ENCODE assay signal across 1 cellular context in the genomic region with DNA sequence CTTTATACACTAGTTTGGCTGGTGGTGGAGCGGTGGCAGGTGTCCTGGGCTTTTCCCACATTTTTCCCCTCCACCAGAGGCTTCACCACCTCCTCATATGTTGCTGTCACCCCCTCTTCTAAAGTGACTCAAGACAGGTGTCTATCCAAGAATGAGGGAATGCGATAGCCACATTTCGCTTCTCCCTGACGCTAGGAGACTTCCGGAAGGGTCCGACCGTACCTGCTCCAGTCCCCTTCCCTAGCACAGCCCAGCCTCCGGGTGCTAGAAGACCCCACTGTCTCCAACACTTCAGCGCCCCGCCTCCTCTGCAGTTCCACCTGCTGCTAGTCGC.
TF ChIP-seq lines count a peak whose summit lies in the region.

No MANE protein-coding gene starts in this region.

TF ChIP-seq in HepG2, 621 proteins besides CTCF, POLR2A, EP300 and RAD21 (continues in another document):
- TF ChIP-seq ZNF776 (CRISPR knock-in tag; IDR thresholded peaks at IDR 0.05) = no peak
- TF ChIP-seq ATF3 (CRISPR knock-in tag; IDR thresholded peaks at IDR 0.05) = no peak
- TF ChIP-seq ZNF609 (CRISPR knock-in tag; IDR thresholded peaks at IDR 0.05; ENCODE audit: borderline replicate concordance) = no peak
- no peak for TF ChIP-seq MYC (CRISPR knock-in tag; IDR thresholded peaks at IDR 0.05; ENCODE audit: borderline replicate concordance)
- TF ChIP-seq ZNF460 (CRISPR knock-in tag; IDR thresholded peaks at IDR 0.05; ENCODE audit: borderline replicate concordance) = no peak
- TF ChIP-seq, protein P1, sequence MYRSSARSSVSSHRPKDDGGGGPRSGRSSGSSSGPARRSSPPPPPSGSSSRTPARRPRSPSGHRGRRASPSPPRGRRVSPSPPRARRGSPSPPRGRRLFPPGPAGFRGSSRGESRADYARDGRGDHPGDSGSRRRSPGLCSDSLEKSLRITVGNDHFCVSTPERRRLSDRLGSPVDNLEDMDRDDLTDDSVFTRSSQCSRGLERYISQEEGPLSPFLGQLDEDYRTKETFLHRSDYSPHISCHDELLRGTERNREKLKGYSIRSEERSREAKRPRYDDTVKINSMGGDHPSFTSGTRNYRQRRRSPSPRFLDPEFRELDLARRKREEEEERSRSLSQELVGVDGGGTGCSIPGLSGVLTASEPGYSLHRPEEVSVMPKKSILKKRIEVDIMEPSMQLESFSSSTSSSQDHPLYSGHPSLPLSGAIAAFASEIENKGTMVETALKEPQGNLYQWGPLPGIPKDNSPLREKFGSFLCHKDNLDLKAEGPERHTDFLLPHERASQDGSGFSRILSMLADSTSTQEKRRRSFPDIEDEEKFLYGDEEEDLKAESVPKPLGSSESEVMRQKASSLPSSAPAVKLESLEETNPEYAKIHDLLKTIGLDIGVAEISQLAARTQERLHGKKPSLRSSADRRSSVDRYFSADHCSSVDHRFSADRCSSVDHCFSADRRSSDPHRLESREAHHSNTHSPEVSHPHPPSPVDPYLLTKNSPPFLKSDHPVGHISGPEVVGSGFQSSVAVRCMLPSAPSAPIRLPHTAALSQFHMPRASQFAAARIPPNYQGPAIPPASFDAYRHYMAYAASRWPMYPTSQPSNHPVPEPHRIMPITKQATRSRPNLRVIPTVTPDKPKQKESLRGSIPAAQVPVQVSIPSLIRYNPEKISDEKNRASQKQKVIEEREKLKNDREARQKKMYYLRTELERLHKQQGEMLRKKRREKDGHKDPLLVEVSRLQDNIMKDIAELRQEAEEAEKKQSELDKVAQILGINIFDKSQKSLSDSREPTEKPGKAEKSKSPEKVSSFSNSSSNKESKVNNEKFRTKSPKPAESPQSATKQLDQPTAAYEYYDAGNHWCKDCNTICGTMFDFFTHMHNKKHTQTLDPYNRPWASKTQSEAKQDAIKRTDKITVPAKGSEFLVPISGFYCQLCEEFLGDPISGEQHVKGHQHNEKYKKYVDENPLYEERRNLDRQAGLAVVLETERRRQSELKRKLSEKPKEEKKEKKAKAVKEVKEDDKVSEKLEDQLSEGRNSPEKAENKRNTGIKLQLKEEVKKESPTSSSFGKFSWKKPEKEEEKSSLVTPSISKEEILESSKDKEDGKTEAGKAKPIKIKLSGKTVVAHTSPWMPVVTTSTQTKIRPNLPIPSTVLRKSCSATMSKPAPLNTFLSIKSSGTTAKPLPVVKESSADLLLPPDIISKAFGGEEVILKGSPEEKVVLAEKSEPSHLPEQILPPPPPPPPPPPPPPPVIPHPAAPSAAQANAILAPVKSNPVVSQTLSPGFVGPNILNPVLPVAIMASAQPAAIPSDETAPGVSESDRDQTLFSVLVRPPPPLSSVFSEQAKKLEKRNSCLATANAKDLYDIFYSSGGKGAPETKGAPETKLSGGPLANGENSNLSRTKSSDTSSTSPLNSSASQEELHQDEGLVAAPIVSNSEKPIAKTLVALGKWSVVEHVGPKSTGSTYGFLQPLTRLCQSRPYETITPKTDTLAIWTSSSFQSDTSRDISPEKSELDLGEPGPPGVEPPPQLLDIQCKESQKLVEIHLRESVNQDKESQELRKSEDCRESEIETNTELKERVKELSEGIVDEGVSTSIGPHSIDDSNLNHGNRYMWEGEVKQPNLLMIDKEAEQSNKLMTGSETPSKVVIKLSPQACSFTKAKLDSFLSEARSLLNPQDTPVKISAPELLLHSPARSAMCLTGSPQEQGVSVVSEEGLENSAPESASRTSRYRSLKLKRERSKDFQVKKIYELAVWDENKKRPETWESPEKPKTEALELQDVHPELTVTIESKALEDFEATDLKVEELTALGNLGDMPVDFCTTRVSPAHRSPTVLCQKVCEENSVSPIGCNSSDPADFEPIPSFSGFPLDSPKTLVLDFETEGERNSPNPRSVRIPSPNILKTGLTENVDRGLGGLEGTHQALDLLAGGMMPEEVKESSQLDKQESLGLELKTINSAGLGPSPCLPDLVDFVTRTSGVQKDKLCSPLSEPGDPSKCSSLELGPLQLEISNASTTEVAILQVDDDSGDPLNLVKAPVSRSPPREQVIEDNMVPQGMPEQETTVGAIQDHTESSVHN (CRISPR knock-in tag; IDR thresholded peaks at IDR 0.05) = no peak
- TF ChIP-seq NFYB (CRISPR knock-in tag; IDR thresholded peaks at IDR 0.05) = no peak
- TF ChIP-seq ZC3H4 (CRISPR knock-in tag; IDR thresholded peaks at IDR 0.05; ENCODE audit: borderline replicate concordance) = no peak
- no peak for TF ChIP-seq ZNF33A (CRISPR knock-in tag; IDR thresholded peaks at IDR 0.05; ENCODE audit: borderline replicate concordance)
- TF ChIP-seq ZNF383 (CRISPR knock-in tag; IDR thresholded peaks at IDR 0.05; ENCODE audit: borderline replicate concordance) = no peak
- TF ChIP-seq SOX6 (IDR thresholded peaks at IDR 0.05) = no peak
- TF ChIP-seq SOX6 (CRISPR knock-in tag; IDR thresholded peaks at IDR 0.05) = no peak; the same call in 1 of the 2 replicates
- no peak for TF ChIP-seq ZMAT3 (CRISPR knock-in tag; conservative IDR thresholded peaks at IDR 0.05)
- TF ChIP-seq, protein P2, sequence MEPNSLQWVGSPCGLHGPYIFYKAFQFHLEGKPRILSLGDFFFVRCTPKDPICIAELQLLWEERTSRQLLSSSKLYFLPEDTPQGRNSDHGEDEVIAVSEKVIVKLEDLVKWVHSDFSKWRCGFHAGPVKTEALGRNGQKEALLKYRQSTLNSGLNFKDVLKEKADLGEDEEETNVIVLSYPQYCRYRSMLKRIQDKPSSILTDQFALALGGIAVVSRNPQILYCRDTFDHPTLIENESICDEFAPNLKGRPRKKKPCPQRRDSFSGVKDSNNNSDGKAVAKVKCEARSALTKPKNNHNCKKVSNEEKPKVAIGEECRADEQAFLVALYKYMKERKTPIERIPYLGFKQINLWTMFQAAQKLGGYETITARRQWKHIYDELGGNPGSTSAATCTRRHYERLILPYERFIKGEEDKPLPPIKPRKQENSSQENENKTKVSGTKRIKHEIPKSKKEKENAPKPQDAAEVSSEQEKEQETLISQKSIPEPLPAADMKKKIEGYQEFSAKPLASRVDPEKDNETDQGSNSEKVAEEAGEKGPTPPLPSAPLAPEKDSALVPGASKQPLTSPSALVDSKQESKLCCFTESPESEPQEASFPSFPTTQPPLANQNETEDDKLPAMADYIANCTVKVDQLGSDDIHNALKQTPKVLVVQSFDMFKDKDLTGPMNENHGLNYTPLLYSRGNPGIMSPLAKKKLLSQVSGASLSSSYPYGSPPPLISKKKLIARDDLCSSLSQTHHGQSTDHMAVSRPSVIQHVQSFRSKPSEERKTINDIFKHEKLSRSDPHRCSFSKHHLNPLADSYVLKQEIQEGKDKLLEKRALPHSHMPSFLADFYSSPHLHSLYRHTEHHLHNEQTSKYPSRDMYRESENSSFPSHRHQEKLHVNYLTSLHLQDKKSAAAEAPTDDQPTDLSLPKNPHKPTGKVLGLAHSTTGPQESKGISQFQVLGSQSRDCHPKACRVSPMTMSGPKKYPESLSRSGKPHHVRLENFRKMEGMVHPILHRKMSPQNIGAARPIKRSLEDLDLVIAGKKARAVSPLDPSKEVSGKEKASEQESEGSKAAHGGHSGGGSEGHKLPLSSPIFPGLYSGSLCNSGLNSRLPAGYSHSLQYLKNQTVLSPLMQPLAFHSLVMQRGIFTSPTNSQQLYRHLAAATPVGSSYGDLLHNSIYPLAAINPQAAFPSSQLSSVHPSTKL (CRISPR knock-in tag; IDR thresholded peaks at IDR 0.05) = no peak
- TF ChIP-seq ZNF292 (CRISPR knock-in tag; IDR thresholded peaks at IDR 0.05; ENCODE audit: borderline replicate concordance, low read depth) = no peak
- TF ChIP-seq, protein P3, sequence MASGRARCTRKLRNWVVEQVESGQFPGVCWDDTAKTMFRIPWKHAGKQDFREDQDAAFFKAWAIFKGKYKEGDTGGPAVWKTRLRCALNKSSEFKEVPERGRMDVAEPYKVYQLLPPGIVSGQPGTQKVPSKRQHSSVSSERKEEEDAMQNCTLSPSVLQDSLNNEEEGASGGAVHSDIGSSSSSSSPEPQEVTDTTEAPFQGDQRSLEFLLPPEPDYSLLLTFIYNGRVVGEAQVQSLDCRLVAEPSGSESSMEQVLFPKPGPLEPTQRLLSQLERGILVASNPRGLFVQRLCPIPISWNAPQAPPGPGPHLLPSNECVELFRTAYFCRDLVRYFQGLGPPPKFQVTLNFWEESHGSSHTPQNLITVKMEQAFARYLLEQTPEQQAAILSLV (CRISPR knock-in tag; IDR thresholded peaks at IDR 0.05; ENCODE audit: borderline replicate concordance) = peak; percentile 18; the same call in 1 of the 2 replicates
- TF ChIP-seq ZNF710 (CRISPR knock-in tag; IDR thresholded peaks at IDR 0.05; ENCODE audit: borderline replicate concordance) = 0 out of 2 replicates have a peak, but pooled peaks have one; percentile 8
- no peak for TF ChIP-seq ZNF724P (CRISPR knock-in tag; IDR thresholded peaks at IDR 0.05; ENCODE audit: borderline replicate concordance)
- no peak for TF ChIP-seq GMEB2 (CRISPR knock-in tag; IDR thresholded peaks at IDR 0.05; ENCODE audit: low read depth)
- no peak for TF ChIP-seq ZNF709 (CRISPR knock-in tag; IDR thresholded peaks at IDR 0.05)
- 0 out of 2 replicates have a peak, but pooled peaks have one; percentile 53 for TF ChIP-seq ZNF235 (CRISPR knock-in tag; IDR thresholded peaks at IDR 0.05; ENCODE audit: borderline replicate concordance)
- TF ChIP-seq ZNF503 (CRISPR knock-in tag; IDR thresholded peaks at IDR 0.05) = no peak
- TF ChIP-seq ZNF543 (CRISPR knock-in tag; IDR thresholded peaks at IDR 0.05) = no peak
- TF ChIP-seq MLLT10 (CRISPR knock-in tag; IDR thresholded peaks at IDR 0.05) = no peak
- TF ChIP-seq ZMYM3 (CRISPR knock-in tag; IDR thresholded peaks at IDR 0.05) = no peak
